Comparison of ENCODE assay signal across 9 cellular contexts in the genomic region with DNA sequence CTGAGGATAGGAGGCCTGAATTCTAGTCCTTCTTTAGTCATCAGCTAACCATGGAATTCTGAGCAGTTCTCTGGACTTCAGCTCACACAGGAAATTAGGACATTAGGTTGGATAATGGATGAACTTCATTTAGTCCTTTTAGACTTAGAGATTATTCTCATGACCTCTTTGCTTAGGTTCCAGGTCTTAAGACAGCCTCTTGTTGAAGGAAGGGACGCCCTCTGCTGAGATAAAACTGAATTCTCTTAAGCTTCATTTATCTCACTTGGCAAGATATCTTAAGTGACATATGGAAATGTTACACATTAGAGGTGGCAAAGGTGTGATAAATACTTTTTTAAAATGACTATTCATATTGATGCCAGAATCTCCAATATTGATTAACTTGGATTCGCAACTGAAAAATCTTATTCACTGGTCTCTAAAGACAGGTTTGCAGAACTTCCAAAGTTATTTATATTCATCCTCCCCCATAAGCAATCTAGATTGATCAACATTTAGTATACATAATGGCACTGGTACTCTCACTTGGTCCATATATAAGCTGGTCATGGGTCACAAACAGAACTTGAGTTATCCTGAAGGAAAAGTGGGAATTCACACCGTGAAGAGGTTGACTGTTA. TPM values are rescaled to one million over a fixed set of nuclear protein-coding genes. Genes with fewer than 3 reads are reported as not detected.
DNase-seq lines count a peak whose midpoint lies in the region; TF ChIP-seq lines count a peak whose summit lies in the region.
"Had no signal": no experiment of that assay in that cellular context is flagged by ENCODE, and none has a peak within 500 bp of the region (broad histone marks: within the 10 kb centered on the region; RNA-seq: fewer than 3 reads in every experiment).

No MANE protein-coding gene starts in this region.

- H3K27ac Mint-ChIP-seq in glutamatergic neuron (ENCODE audit: unreplicated experiment) = no peak overlapping the region
- H3K27ac Mint-ChIP-seq: CD4-positive, CD25-positive, alpha-beta regulatory T cell had no signal

- H3K9me3 Mint-ChIP-seq in glutamatergic neuron (ENCODE audit: unreplicated experiment) = no peaks in the 10 kb centered on the region

- H3K27ac ChIP-seq in spleen = no peak overlapping the region

- peak; percentile 34 for TF ChIP-seq CTCF in glutamatergic neuron (IDR thresholded peaks at IDR 0.05; ENCODE audit: partially characterized antibody, unreplicated experiment)
- peak in 10 of 11 experiments; percentile 15 to 77 (median 56) for TF ChIP-seq CTCF in spleen (IDR thresholded peaks at IDR 0.05 in 8 of 11, conservative IDR thresholded peaks at IDR 0.05 in 3 of 11)

- no peaks in the 10 kb centered on the region for H3K27me3 Mint-ChIP-seq in glutamatergic neuron (ENCODE audit: unreplicated experiment)

- peak; percentile 80 for TF ChIP-seq RAD21 in Ishikawa (IDR thresholded peaks at IDR 0.05; ENCODE audit: low read depth)

- no peaks in the 10 kb centered on the region for H3K36me3 ChIP-seq in spleen

- TF ChIP-seq POLR2A in spleen (IDR thresholded peaks at IDR 0.05) = no peak

- intact Hi-C loops in spleen (cut with DNase I; ENCODE audit: low total_unique reads) = loop anchor here (5.0 kb wide), 1 partner anchor 157 kb away; no protein-coding TSS in a partner anchor

- peaks cover 0 to 20% (median 5%) of the 10 kb centered on the region in 8 donors for H3K9me3 ChIP-seq in spleen

- no peak for TF ChIP-seq EP300 in Ishikawa (IDR thresholded peaks at IDR 0.05; ENCODE audit: borderline replicate concordance)

- H3K4me3 ChIP-seq in spleen = no peak overlapping the region

- no peaks in the 10 kb centered on the region for H3K27me3 ChIP-seq in spleen (replicated peaks in 1 of 7)

- 54 to 60% (median 59%) methylated on average over 3 of the region's 3 CpGs for whole genome bisulfite sequencing in spleen, 5 donors

- H3K4me1 ChIP-seq in spleen = peaks cover 0 to 6% (median 2%) of the 10 kb centered on the region in 6 donors

- H3K36me3 Mint-ChIP-seq in glutamatergic neuron (ENCODE audit: unreplicated experiment) = no peaks in the 10 kb centered on the region
- H3K36me3 Mint-ChIP-seq: CD4-positive, CD25-positive, alpha-beta regulatory T cell had no signal

- H3K4me1 Mint-ChIP-seq in glutamatergic neuron (ENCODE audit: low read depth, unreplicated experiment) = no peaks in the 10 kb centered on the region
- H3K4me1 Mint-ChIP-seq: CD4-positive, CD25-positive, alpha-beta regulatory T cell had no signal

- no peak overlapping the region for H3K4me3 Mint-ChIP-seq in glutamatergic neuron (ENCODE audit: unreplicated experiment)
- H3K4me3 Mint-ChIP-seq: CD4-positive, CD25-positive, alpha-beta regulatory T cell had no signal

- DNase-seq in NCI-H146 (lab: John Stamatoyannopoulos, UW) (peak; percentile 16), NCI-H146 treated with DMSO at 0.1 percent for 48 hours (lab: John Stamatoyannopoulos, UW; ENCODE audit: unreplicated experiment) (no peak), SW 1271 (lab: John Stamatoyannopoulos, UW) (peak; percentile 38 to 75), glutamatergic neuron (no peak), spleen (no peak), NCI-H1930 (lab: John Stamatoyannopoulos, UW) (no peak), HK-2 (ENCODE audit: unreplicated experiment) (no peak)

TF ChIP-seq in Ishikawa, 13 proteins besides CTCF, POLR2A, EP300 and RAD21:
- TF ChIP-seq, protein P1, sequence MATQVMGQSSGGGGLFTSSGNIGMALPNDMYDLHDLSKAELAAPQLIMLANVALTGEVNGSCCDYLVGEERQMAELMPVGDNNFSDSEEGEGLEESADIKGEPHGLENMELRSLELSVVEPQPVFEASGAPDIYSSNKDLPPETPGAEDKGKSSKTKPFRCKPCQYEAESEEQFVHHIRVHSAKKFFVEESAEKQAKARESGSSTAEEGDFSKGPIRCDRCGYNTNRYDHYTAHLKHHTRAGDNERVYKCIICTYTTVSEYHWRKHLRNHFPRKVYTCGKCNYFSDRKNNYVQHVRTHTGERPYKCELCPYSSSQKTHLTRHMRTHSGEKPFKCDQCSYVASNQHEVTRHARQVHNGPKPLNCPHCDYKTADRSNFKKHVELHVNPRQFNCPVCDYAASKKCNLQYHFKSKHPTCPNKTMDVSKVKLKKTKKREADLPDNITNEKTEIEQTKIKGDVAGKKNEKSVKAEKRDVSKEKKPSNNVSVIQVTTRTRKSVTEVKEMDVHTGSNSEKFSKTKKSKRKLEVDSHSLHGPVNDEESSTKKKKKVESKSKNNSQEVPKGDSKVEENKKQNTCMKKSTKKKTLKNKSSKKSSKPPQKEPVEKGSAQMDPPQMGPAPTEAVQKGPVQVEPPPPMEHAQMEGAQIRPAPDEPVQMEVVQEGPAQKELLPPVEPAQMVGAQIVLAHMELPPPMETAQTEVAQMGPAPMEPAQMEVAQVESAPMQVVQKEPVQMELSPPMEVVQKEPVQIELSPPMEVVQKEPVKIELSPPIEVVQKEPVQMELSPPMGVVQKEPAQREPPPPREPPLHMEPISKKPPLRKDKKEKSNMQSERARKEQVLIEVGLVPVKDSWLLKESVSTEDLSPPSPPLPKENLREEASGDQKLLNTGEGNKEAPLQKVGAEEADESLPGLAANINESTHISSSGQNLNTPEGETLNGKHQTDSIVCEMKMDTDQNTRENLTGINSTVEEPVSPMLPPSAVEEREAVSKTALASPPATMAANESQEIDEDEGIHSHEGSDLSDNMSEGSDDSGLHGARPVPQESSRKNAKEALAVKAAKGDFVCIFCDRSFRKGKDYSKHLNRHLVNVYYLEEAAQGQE (IDR thresholded peaks at IDR 0.05; ENCODE audit: low read depth) = no peak
- TF ChIP-seq, protein P2, sequence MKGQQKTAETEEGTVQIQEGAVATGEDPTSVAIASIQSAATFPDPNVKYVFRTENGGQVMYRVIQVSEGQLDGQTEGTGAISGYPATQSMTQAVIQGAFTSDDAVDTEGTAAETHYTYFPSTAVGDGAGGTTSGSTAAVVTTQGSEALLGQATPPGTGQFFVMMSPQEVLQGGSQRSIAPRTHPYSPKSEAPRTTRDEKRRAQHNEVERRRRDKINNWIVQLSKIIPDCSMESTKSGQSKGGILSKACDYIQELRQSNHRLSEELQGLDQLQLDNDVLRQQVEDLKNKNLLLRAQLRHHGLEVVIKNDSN (IDR thresholded peaks at IDR 0.05) = no peak
- no peak for TF ChIP-seq CREB1 (IDR thresholded peaks at IDR 0.05; ENCODE audit: low read depth)
- TF ChIP-seq TEAD4 (IDR thresholded peaks at IDR 0.05) = no peak
- TF ChIP-seq ZBTB7A (IDR thresholded peaks at IDR 0.05; ENCODE audit: low read depth) = no peak
- no peak for TF ChIP-seq EGR1 (IDR thresholded peaks at IDR 0.05)
- no peak for TF ChIP-seq NFIC (IDR thresholded peaks at IDR 0.05)
- TF ChIP-seq FOXM1 (IDR thresholded peaks at IDR 0.05; ENCODE audit: borderline replicate concordance, low read depth) = no peak
- TF ChIP-seq TAF1 (IDR thresholded peaks at IDR 0.05; ENCODE audit: low read depth) = no peak
- TF ChIP-seq, protein P3, sequence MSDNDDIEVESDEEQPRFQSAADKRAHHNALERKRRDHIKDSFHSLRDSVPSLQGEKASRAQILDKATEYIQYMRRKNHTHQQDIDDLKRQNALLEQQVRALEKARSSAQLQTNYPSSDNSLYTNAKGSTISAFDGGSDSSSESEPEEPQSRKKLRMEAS (IDR thresholded peaks at IDR 0.05) = no peak
- no peak for TF ChIP-seq YY1 (IDR thresholded peaks at IDR 0.05; ENCODE audit: low read depth)
- TF ChIP-seq TCF12 (IDR thresholded peaks at IDR 0.05; ENCODE audit: low read depth) = no peak
- no peak for TF ChIP-seq CEBPB (IDR thresholded peaks at IDR 0.05)
TF ChIP-seq in Ishikawa: peak in this region for 0.

RNA-seq across cellular contexts. Expression of a gene that starts 16.9 kb away (rescaled TPM):
- not detected for total RNA-seq in glutamatergic neuron (ENCODE audit: unreplicated experiment)
- 10 to 100 TPM in 5 of 7 donors, 1 to 10 TPM in 2; 8.1 to 19.8 (median 14.7) TPM for total RNA-seq in spleen
- 1 to 10 TPM in 1 of 3 donors, under 1 TPM in 2; 0.26 to 2.3 (median 0.38) TPM for polyA plus RNA-seq in spleen
- total RNA-seq: CD4-positive, CD25-positive, alpha-beta regulatory T cell had no signal
- polyA plus RNA-seq: CD4-positive, CD25-positive, alpha-beta regulatory T cell had no signal

Comparison
In these comparisons a context has a peak if more than half of its experiments do, and no peak if none do; other contexts are left out.
1. DNase-seq: peak in NCI-H146 (single experiment) and SW 1271 (2 of 2); none in NCI-H146 treated with DMSO at 0.1 percent for 48 hours (single experiment), glutamatergic neuron (single experiment), spleen (single experiment), NCI-H1930 (0 of 2) and HK-2 (single experiment).